In the genomic region with DNA sequence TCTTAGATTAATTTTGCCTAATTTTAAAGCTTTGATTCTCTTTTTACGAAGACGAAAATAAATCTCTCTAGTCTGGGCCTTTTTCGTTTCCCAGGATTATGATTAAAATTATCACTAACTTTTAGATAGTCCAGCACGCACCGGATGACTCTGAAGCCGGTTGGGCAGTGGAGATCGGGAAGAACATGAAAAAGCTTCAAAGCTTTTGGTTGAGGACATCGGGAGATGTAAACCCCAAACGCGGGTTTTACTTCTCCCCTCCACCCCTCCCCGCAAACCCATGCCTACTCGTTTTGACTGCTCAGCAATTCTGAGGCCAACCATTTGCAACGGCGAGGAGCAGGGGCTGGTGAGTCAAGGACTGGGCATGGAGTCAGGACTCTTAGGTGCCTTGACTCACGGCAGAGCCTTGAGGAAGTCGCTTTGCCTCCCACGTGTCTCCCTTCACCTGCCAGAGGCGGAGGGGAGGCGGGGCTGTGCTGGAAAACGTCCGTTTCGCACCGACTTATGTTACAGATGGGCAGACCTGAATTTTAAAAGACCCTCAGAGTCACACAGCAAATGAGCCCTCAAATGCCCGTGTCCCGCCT, we compare ENCODE assay signal across 8 cellular contexts. TPM values are rescaled to one million over a fixed set of nuclear protein-coding genes. Genes with fewer than 3 reads are reported as not detected.
DNase-seq lines count a peak whose midpoint lies in the region; ATAC-seq and TF ChIP-seq lines count a peak whose summit lies in the region.

No MANE protein-coding gene starts in this region.

- H3K27ac Mint-ChIP-seq in activated B cell treated with CpG ODN at 0.5 μM for 24 hours = peak overlapping the region; percentile 79

- no peak for TF ChIP-seq CTCF in activated B cell treated with CpG ODN at 0.5 μM for 24 hours (IDR thresholded peaks at IDR 0.05)

- no peaks in the 10 kb centered on the region for H3K27me3 Mint-ChIP-seq in activated B cell treated with CpG ODN at 0.5 μM for 24 hours

- intact Hi-C loops in activated B cell treated with CpG ODN at 0.5 μM for 24 hours (cut with micrococcal nuclease) = loop anchor here (1.0 kb wide), 3 partner anchors 82 to 129 kb away; a partner anchor contains a TSS

- peaks cover 4% of the 10 kb centered on the region for H3K36me3 Mint-ChIP-seq in activated B cell treated with CpG ODN at 0.5 μM for 24 hours (ENCODE audit: low read depth)

- DNase-seq in activated gamma-delta T cell treated with Interleukin-2 at 50 U/mL for 16 hours (peak; percentile 45), activated gamma-delta T cell (lab: John Stamatoyannopoulos, UW) (no peak), NCI-H1105 treated with DMSO at 0.1 percent for 48 hours (lab: John Stamatoyannopoulos, UW) (peak; percentile 52), activated B cell treated with CpG ODN at 0.5 μM for 24 hours (no peak), cerebellar cortex (ENCODE audit: low spot score) (peak; percentile 65), kidney glomerular epithelial cell (lab: John Stamatoyannopoulos, UW) (peak; percentile 91)
- peak; percentile 11 to 28 for DNase-seq in stimulated activated CD4-positive, alpha-beta T cell treated with anti-CD3 and anti-CD28 coated beads, Interleukin-1b, Interleukin-23, amount 100 ng/mL, for 1 hour (ENCODE audit: low read depth in 2 of 2)

- peak overlapping the region; percentile 91 for H3K4me3 Mint-ChIP-seq in activated B cell treated with CpG ODN at 0.5 μM for 24 hours

- ATAC-seq in activated B cell treated with CpG ODN at 0.5 μM for 24 hours (ENCODE audit: low read depth) = no peak
- ATAC-seq in GM21717 (IDR thresholded peaks at IDR 0.05; ENCODE audit: unreplicated experiment) = no peak

- CTCF ChIA-PET in activated B cell treated with CpG ODN at 0.5 μM for 24 hours (lab: Charles Lee) = no interaction called here

- POLR2A ChIA-PET in activated B cell treated with CpG ODN at 0.5 μM for 24 hours (lab: Charles Lee) = interaction anchor here (0.6 kb wide), 3 partner anchors 130 to 270 kb away, joined by 4 to 11 read pairs (median 5); no protein-coding TSS in a partner anchor

- H3K4me1 Mint-ChIP-seq in activated B cell treated with CpG ODN at 0.5 μM for 24 hours = peaks cover 25% of the 10 kb centered on the region

- no peaks in the 10 kb centered on the region for H3K9me3 Mint-ChIP-seq in activated B cell treated with CpG ODN at 0.5 μM for 24 hours

RNA-seq across cellular contexts. Expression of a gene that starts 1.0 kb away (rescaled TPM):
- 4.3 TPM in 2 replicates for total RNA-seq in activated B cell treated with CpG ODN at 0.5 μM for 24 hours

Comparison
In these comparisons a context has a peak if more than half of its experiments do, and no peak if none do; other contexts are left out.
1. DNase-seq: peak in activated gamma-delta T cell treated with Interleukin-2 at 50 U/mL for 16 hours (single experiment), NCI-H1105 treated with DMSO at 0.1 percent for 48 hours (single experiment), cerebellar cortex (single experiment), kidney glomerular epithelial cell (single experiment) and stimulated activated CD4-positive, alpha-beta T cell treated with anti-CD3 and anti-CD28 coated beads, Interleukin-1b, Interleukin-23, amount 100 ng/mL, for 1 hour (2 of 2); none in activated gamma-delta T cell (single experiment) and activated B cell treated with CpG ODN at 0.5 μM for 24 hours (single experiment).